In genomic region chr3:68007621-68008226, GRCh38 we compare ENCODE assay signal across 9 cellular contexts.
DNase-seq lines count a peak whose midpoint lies in the region; ATAC-seq and TF ChIP-seq lines count a peak whose summit lies in the region.
"Had no signal": no experiment of that assay in that cellular context is flagged by ENCODE, and none has a peak within 500 bp of the region (broad histone marks: within the 10 kb centered on the region; RNA-seq: fewer than 3 reads in every experiment).

No MANE protein-coding gene starts in this region.

- no peaks in the 10 kb centered on the region; the same call in 1 of the 2 replicates for H3K9me3 ChIP-seq in SK-N-SH
- no peaks in the 10 kb centered on the region for H3K9me3 ChIP-seq in muscle layer of duodenum (ENCODE audit: control insufficient read depth in 1 of 2, low read length in 2 of 2)
- no peaks in the 10 kb centered on the region for H3K9me3 ChIP-seq in upper lobe of right lung

- H3K27ac Mint-ChIP-seq in brain = peak overlapping the region in 4 of 5 experiments; percentile 26 to 85 (median 54)
- H3K27ac Mint-ChIP-seq: B cell had no signal

- POLR2A ChIA-PET in SK-N-SH (lab: Yijun Ruan, JAX) = no interaction called here

- TF ChIP-seq RAD21 in SK-N-SH (IDR thresholded peaks at IDR 0.05; ENCODE audit: low read length) = no peak

- peak overlapping the region; percentile 80 to 93 (median 86) for H3K4me3 Mint-ChIP-seq in brain
- H3K4me3 Mint-ChIP-seq: B cell had no signal

- TF ChIP-seq EP300 in SK-N-SH (IDR thresholded peaks at IDR 0.05; ENCODE audit: borderline replicate concordance in 1 of 2, low read depth in 1 of 2, low read length in 1 of 2) = no peak

- H3K9me3 Mint-ChIP-seq in brain = no peaks in the 10 kb centered on the region

- H3K9ac ChIP-seq in SK-N-SH = no peak overlapping the region

- no peaks in the 10 kb centered on the region for H3K9me2 ChIP-seq in SK-N-SH

- H4K20me1 ChIP-seq in SK-N-SH (ENCODE audit: insufficient read depth) = no peaks in the 10 kb centered on the region

- H3K4me1 ChIP-seq in SK-N-SH (ENCODE audit: control insufficient read depth in 1 of 2, insufficient read depth in 2 of 2, low read depth in 1 of 2, low read length in 1 of 2) (no peaks in the 10 kb centered on the region), muscle layer of duodenum (ENCODE audit: control insufficient read depth in 1 of 2, insufficient read depth in 2 of 2, low read length in 2 of 2) (peaks cover 0 to 5% of the 10 kb centered on the region in 2 donors), upper lobe of right lung (no peaks in the 10 kb centered on the region)

- H3K27me3 ChIP-seq in SK-N-SH (ENCODE audit: insufficient read depth) (no peaks in the 10 kb centered on the region), muscle layer of duodenum (ENCODE audit: low read depth, low read length) (peaks cover 6% of the 10 kb centered on the region), upper lobe of right lung (peaks cover 7% of the 10 kb centered on the region)

- H3K27me3 Mint-ChIP-seq in brain = peaks cover 31% of the 10 kb centered on the region

- TF ChIP-seq CTCF in SK-N-SH (IDR thresholded peaks at IDR 0.05) = no peak
- TF ChIP-seq CTCF in brain (conservative IDR thresholded peaks at IDR 0.05) = peak; percentile 40 to 75
- TF ChIP-seq CTCF in upper lobe of right lung (IDR thresholded peaks at IDR 0.05) = no peak

- H3K36me3 ChIP-seq in SK-N-SH (replicated peaks in 1 of 2; ENCODE audit: control insufficient read depth in 1 of 2, insufficient read depth in 2 of 2, low read length in 1 of 2) (no peaks in the 10 kb centered on the region), muscle layer of duodenum (ENCODE audit: control insufficient read depth in 1 of 2, insufficient read depth in 2 of 2, low read length in 2 of 2) (no peaks in the 10 kb centered on the region), upper lobe of right lung (no peaks in the 10 kb centered on the region)

- intact Hi-C loops in upper lobe of right lung (cut with DNase I) = no loop called here

- no peaks in the 10 kb centered on the region for H3K36me3 Mint-ChIP-seq in brain

- no peak overlapping the region for H3K4me3 ChIP-seq in SK-N-SH (ENCODE audit: low read depth in 2 of 2, low read length in 1 of 2)
- H3K4me3 ChIP-seq in muscle layer of duodenum (ENCODE audit: low read depth in 1 of 2, low read length in 2 of 2) = peak overlapping the region; percentile 21 to 76
- H3K4me3 ChIP-seq in upper lobe of right lung = no peak overlapping the region

- CTCF ChIA-PET in SK-N-SH (lab: Yijun Ruan, JAX) = interaction anchor here (1.2 kb wide), 1 partner anchor 11 kb away, joined by 5 read pairs; no protein-coding TSS in a partner anchor

- WGBS in SK-N-SH (ENCODE audit: low lambda C conversion rate) = 11% methylated on average over 19 of the region's 36 CpGs

- ATAC-seq in SK-N-SH treated with all-trans-retinoic acid at 6 μM for 48 hours = no peak
- peak; percentile 51 for ATAC-seq in upper lobe of right lung
- ATAC-seq in HG03439 (IDR thresholded peaks at IDR 0.05; ENCODE audit: unreplicated experiment) = no peak

- no peaks in the 10 kb centered on the region for H3F3A ChIP-seq in SK-N-SH (replicated peaks; ENCODE audit: insufficient read depth)

- H3K79me2 ChIP-seq in SK-N-SH (ENCODE audit: insufficient read depth) = no peaks in the 10 kb centered on the region

- H3K27ac ChIP-seq in SK-N-SH (ENCODE audit: low read depth in 2 of 2, low read length in 1 of 2) (no peak overlapping the region), muscle layer of duodenum (ENCODE audit: low read length) (no peak overlapping the region), upper lobe of right lung (no peak overlapping the region)

- no peak overlapping the region for H3K4me2 ChIP-seq in SK-N-SH

- peaks cover 56% of the 10 kb centered on the region for H3K4me1 Mint-ChIP-seq in brain

- DNase-seq in SK-N-SH (peak; percentile 21), upper lobe of right lung (no peak), cerebellum (ENCODE audit: low spot score) (no peak), SIG-M5 treated with dmso at 0.1 percent for 504 hours (lab: John Stamatoyannopoulos, UW; ENCODE audit: unreplicated experiment) (no peak)

- no peak overlapping the region for H2AFZ ChIP-seq in SK-N-SH (ENCODE audit: low read depth)

TF ChIP-seq in SK-N-SH, 30 proteins besides CTCF, POLR2A, EP300 and RAD21 (continues in another document):
- TF ChIP-seq MEF2A (IDR thresholded peaks at IDR 0.05; ENCODE audit: borderline replicate concordance, low read depth) (no peak), NRF1 (IDR thresholded peaks at IDR 0.05; ENCODE audit: low read depth, low read length) (no peak), NFIC (IDR thresholded peaks at IDR 0.05; ENCODE audit: borderline replicate concordance) (no peak), POLR2AphosphoS5 (IDR thresholded peaks at IDR 0.05; ENCODE audit: low read depth, low read length) (no peak), USF1 (IDR thresholded peaks at IDR 0.05; ENCODE audit: borderline replicate concordance, low read depth) (no peak), SMC3 (IDR thresholded peaks at IDR 0.05; ENCODE audit: low read depth, low read length) (no peak), RXRA (IDR thresholded peaks at IDR 0.05; ENCODE audit: borderline replicate concordance, low read depth) (no peak), TCF12 (IDR thresholded peaks at IDR 0.05) (no peak), JUND (IDR thresholded peaks at IDR 0.05) (no peak), USF2 (IDR thresholded peaks at IDR 0.05; ENCODE audit: borderline replicate concordance, low read depth, low read length) (no peak), MXI1 (IDR thresholded peaks at IDR 0.05; ENCODE audit: low read depth, low read length) (no peak)
- TF ChIP-seq, protein P1, sequence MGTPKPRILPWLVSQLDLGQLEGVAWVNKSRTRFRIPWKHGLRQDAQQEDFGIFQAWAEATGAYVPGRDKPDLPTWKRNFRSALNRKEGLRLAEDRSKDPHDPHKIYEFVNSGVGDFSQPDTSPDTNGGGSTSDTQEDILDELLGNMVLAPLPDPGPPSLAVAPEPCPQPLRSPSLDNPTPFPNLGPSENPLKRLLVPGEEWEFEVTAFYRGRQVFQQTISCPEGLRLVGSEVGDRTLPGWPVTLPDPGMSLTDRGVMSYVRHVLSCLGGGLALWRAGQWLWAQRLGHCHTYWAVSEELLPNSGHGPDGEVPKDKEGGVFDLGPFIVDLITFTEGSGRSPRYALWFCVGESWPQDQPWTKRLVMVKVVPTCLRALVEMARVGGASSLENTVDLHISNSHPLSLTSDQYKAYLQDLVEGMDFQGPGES (IDR thresholded peaks at IDR 0.05; ENCODE audit: low read depth, low read length) = no peak

TF ChIP-seq in SK-N-SH treated with all-trans-retinoic acid at 6 μM for 48 hours, 23 proteins besides CTCF, POLR2A, EP300 and RAD21 (continues in another document):
- TF ChIP-seq PATZ1 (CRISPR knock-in tag; IDR thresholded peaks at IDR 0.05; ENCODE audit: borderline replicate concordance) (no peak), ESRRG (CRISPR knock-in tag; IDR thresholded peaks at IDR 0.05) (no peak), SNAI2 (CRISPR knock-in tag; IDR thresholded peaks at IDR 0.05) (no peak), GLIS3 (CRISPR knock-in tag; IDR thresholded peaks at IDR 0.05) (no peak), PPARA (CRISPR knock-in tag; IDR thresholded peaks at IDR 0.05; ENCODE audit: borderline replicate concordance) (no peak), TSHZ2 (CRISPR knock-in tag; IDR thresholded peaks at IDR 0.05) (no peak), CSDC2 (CRISPR knock-in tag; IDR thresholded peaks at IDR 0.05) (no peak)

Comparison
In these comparisons a context has a peak if more than half of its experiments do, and no peak if none do; other contexts are left out.
1. H3K4me3 ChIP-seq: peak in muscle layer of duodenum (2 of 2); none in SK-N-SH (0 of 2) and upper lobe of right lung (single experiment).
2. CTCF ChIP-seq: peak in brain (2 of 2); none in SK-N-SH (single experiment) and upper lobe of right lung (single experiment).